Comparison of ENCODE assay signal across 8 cellular contexts in genomic region chr17:36535669-36536081, GRCh38. TPM values are rescaled to one million over a fixed set of nuclear protein-coding genes. Genes with fewer than 3 reads are reported as not detected.
DNase-seq lines count a peak whose midpoint lies in the region; ATAC-seq, FAIRE-seq and TF ChIP-seq lines count a peak whose summit lies in the region.

No MANE protein-coding gene starts in this region.

- peak overlapping the region; percentile 93 for H3K4me3 Mint-ChIP-seq in CD4-positive, alpha-beta T cell

- intact Hi-C loops in CD4-positive, alpha-beta T cell (cut with DNase I, micrococcal nuclease): loop anchor here (1.0 kb wide), 2 partner anchors 9 to 10 kb away; partner anchors contain the start of gene GGNBP2 (in 1 of the 2)
- intact Hi-C loops in mucosa of descending colon (cut with DNase I, micrococcal nuclease): no loop called here

- H3K27ac ChIP-seq in CD4-positive, alpha-beta T cell (ENCODE audit: low read depth, low read length): peak overlapping the region; percentile 95

- FAIRE-seq in GM12891 (lab: Jason Lieb, UNC): no peak

- H3K9me3 Mint-ChIP-seq in CD4-positive, alpha-beta T cell: no peaks in the 10 kb centered on the region

- peak overlapping the region; percentile 78 for H3K4me3 ChIP-seq in astrocyte of the cerebellum (ENCODE audit: low read depth, low read length)
- H3K4me3 ChIP-seq in mucosa of descending colon: peak overlapping the region; percentile 76

- no peak for DNase-seq in CD4-positive, alpha-beta T cell
- no peak for DNase-seq in astrocyte of the cerebellum (ENCODE audit: low read depth)
- no peak for DNase-seq in mucosa of descending colon
- DNase-seq in Ammon's horn (ENCODE audit: low spot score): no peak
- no peak for DNase-seq in OCI-M2 (lab: John Stamatoyannopoulos, UW; ENCODE audit: unreplicated experiment)
- no peak for DNase-seq in anterior cingulate cortex (lab: John Stamatoyannopoulos, UW)
- DNase-seq in GM12891 (ENCODE audit: insufficient read length, low spot score): no peak

- H3K36me3 ChIP-seq in mucosa of descending colon (ENCODE audit: low read depth): no peaks in the 10 kb centered on the region

- TF ChIP-seq CTCF in CD4-positive, alpha-beta T cell (IDR thresholded peaks at IDR 0.05): no peak
- TF ChIP-seq CTCF in astrocyte of the cerebellum (IDR thresholded peaks at IDR 0.05; ENCODE audit: low read depth, low read length, missing control alignments) (no peak), mucosa of descending colon (IDR thresholded peaks at IDR 0.05) (no peak)

- ATAC-seq in CD4-positive, alpha-beta T cell (ENCODE audit: poor library complexity): no peak
- ATAC-seq in HG02943 (IDR thresholded peaks at IDR 0.05; ENCODE audit: low read depth, unreplicated experiment): peak; percentile 14
- peak; percentile 23 for ATAC-seq in mucosa of descending colon

- no peaks in the 10 kb centered on the region for H3K27me3 Mint-ChIP-seq in CD4-positive, alpha-beta T cell

- in situ Hi-C loops in astrocyte of the cerebellum (cut with HindIII; ENCODE audit: low sequenced_read_pairs): no loop called here

- CTCF ChIA-PET in CD4-positive, alpha-beta T cell (lab: Charles Lee): interaction anchor here (1.0 to 3.1 kb wide), 6 partner anchors 8 to 66 kb away, joined by 3 to 33 read pairs (median 4); partner anchors contain the start of genes GGNBP2 and MRM1

- POLR2A ChIA-PET in CD4-positive, alpha-beta T cell (lab: Charles Lee): interaction anchor here (0.6 to 3.6 kb wide), 12 partner anchors 9 to 187 kb away, joined by 3 to 145 read pairs (median 5); partner anchors contain the start of genes GGNBP2, MRM1 and ZNHIT3

- no peaks in the 10 kb centered on the region for H3K9me3 ChIP-seq in CD4-positive, alpha-beta T cell (ENCODE audit: control insufficient read depth, low read length)
- H3K9me3 ChIP-seq in mucosa of descending colon: no peaks in the 10 kb centered on the region

- no peak for TF ChIP-seq POLR2A in GM12891 (IDR thresholded peaks at IDR 0.05; ENCODE audit: low read depth, low read length)

- peaks cover 4% of the 10 kb centered on the region for H3K4me1 ChIP-seq in mucosa of descending colon (ENCODE audit: low read depth)

- H3K36me3 Mint-ChIP-seq in CD4-positive, alpha-beta T cell (ENCODE audit: low read depth): peaks cover 28% of the 10 kb centered on the region

- peaks cover 25% of the 10 kb centered on the region for H3K4me1 Mint-ChIP-seq in CD4-positive, alpha-beta T cell (ENCODE audit: low read depth)

- H3K27me3 ChIP-seq in CD4-positive, alpha-beta T cell (ENCODE audit: control insufficient read depth, insufficient read depth, low read length): no peaks in the 10 kb centered on the region

- peak overlapping the region; percentile 95 for H3K27ac Mint-ChIP-seq in CD4-positive, alpha-beta T cell

TF ChIP-seq in GM12891, 5 proteins besides CTCF, POLR2A, EP300 and RAD21:
- TF ChIP-seq PAX5 (IDR thresholded peaks at IDR 0.05; ENCODE audit: insufficient read depth, low read length, severe bottlenecking) (no peak), TAF1 (IDR thresholded peaks at IDR 0.05; ENCODE audit: low read depth, low read length) (no peak), SPI1 (IDR thresholded peaks at IDR 0.05; ENCODE audit: low read depth, low read length) (no peak), POU2F2 (IDR thresholded peaks at IDR 0.05; ENCODE audit: low read depth, low read length) (no peak), POLR2AphosphoS5 (IDR thresholded peaks at IDR 0.05; ENCODE audit: low read depth, low read length) (no peak)

RNA-seq across cellular contexts. Expression of gene PIGW, which starts 0.9 kb away (rescaled TPM):
- total RNA-seq in CD4-positive, alpha-beta T cell: 1 to 10 TPM; 3.3 to 3.4 TPM
- total RNA-seq in mucosa of descending colon: 10 to 100 TPM in 1 of 3 donors, 1 to 10 TPM in 2; 4.6 to 10.2 (median 7.0) TPM
- 7.1 TPM for polyA plus RNA-seq in GM12891 (2012; ENCODE audit: low read depth, missing spikeins)

RNA-seq across cellular contexts. Expression of gene MYO19, which starts 1.0 kb away (rescaled TPM):
- total RNA-seq in CD4-positive, alpha-beta T cell: 10 to 100 TPM; 64.4 to 70.5 TPM
- 100 to 1,000 TPM in 1 of 3 donors, 10 to 100 TPM in 2; 67.5 to 103 (median 93.4) TPM for total RNA-seq in mucosa of descending colon
- polyA plus RNA-seq in GM12891 (2012; ENCODE audit: low read depth, missing spikeins): 22.0 TPM

RNA-seq across cellular contexts. Expression of gene GGNBP2, which starts 9.0 kb away (rescaled TPM):
- total RNA-seq in CD4-positive, alpha-beta T cell: 100 to 1,000 TPM; 216 to 228 TPM
- total RNA-seq in mucosa of descending colon: 10 to 100 TPM; 80.4 to 93.4 (median 90.7) TPM
- 35.0 TPM for polyA plus RNA-seq in GM12891 (2012; ENCODE audit: low read depth, missing spikeins)

RNA-seq across cellular contexts. Expression of gene ZNHIT3, which starts 49.2 kb away (rescaled TPM):
- total RNA-seq in CD4-positive, alpha-beta T cell: 10 to 100 TPM; 70.2 to 73.9 TPM
- 10 to 100 TPM; 19.8 to 28.0 (median 21.2) TPM for total RNA-seq in mucosa of descending colon
- 59.0 TPM for polyA plus RNA-seq in GM12891 (2012; ENCODE audit: low read depth, missing spikeins)

RNA-seq across cellular contexts. Expression of gene DHRS11, which starts 56.0 kb away (rescaled TPM):
- 1 to 10 TPM; 2.9 to 4.0 TPM for total RNA-seq in CD4-positive, alpha-beta T cell
- total RNA-seq in mucosa of descending colon: 100 to 1,000 TPM; 146 to 295 (median 162) TPM
- polyA plus RNA-seq in GM12891 (2012; ENCODE audit: low read depth, missing spikeins): 8.9 TPM

Comparison
In these comparisons a context has a peak if more than half of its experiments do, and no peak if none do; other contexts are left out.
1. intact Hi-C loops: an anchor here in CD4-positive, alpha-beta T cell (1.0 kb wide); none called in mucosa of descending colon.